Comparison of ENCODE assay signal across 28 cellular contexts in genomic region chr18:37937287-37937686, GRCh38.
"Had no signal": no experiment of that assay in that cellular context is flagged by ENCODE, and none has a peak within 500 bp of the region (broad histone marks: within the 10 kb centered on the region; RNA-seq: fewer than 3 reads in every experiment).

No MANE protein-coding gene starts in this region.

- DNase-seq: islet precursor cell; left colon; left lung; mesendoderm; naive B cell; natural killer cell; nephron progenitor cell; ovary; retina; right cardiac atrium; stimulated activated CD4-positive, alpha-beta T cell treated with anti-CD3 and anti-CD28 coated beads, Interleukin-12 subunit alpha, Interleukin-12 subunit beta, amount 100 ng/mL, for 4 hours; stimulated activated CD4-positive, alpha-beta T cell treated with anti-CD3 and anti-CD28 coated beads, Interleukin-15, amount 100 ng/mL, for 24 hours; stimulated activated CD4-positive, alpha-beta T cell treated with anti-CD3 and anti-CD28 coated beads, Interleukin-2, amount 100 ng/mL, for 24 hours; stimulated activated CD4-positive, alpha-beta T cell treated with anti-CD3 and anti-CD28 coated beads, Interleukin-4, amount 100 ng/mL, for 1 hour; stimulated activated naive B cell treated with anti-CD40 and anti-IgM and Interleukin-4, amounts not matched to agents 10 μg/mL and 1 μg/mL and 100 μg/mL, for 72 hours; stimulated activated naive CD8-positive, alpha-beta T cell treated with anti-CD3 and anti-CD28 coated beads, Interleukin-15, Interleukin-2, amounts not matched to agents 100 U/mL and 50 U/mL, for 24 hours; stomach; tibial artery; trophoblast cell; upper lobe of right lung had no signal

- H3K36me3 Mint-ChIP-seq: naive B cell; natural killer cell; stimulated activated naive B cell treated with anti-CD40 and anti-IgM and Interleukin-4, amounts not matched to agents 10 μg/mL and 1 μg/mL and 100 μg/mL, for 72 hours had no signal

- H3K4me3 Mint-ChIP-seq: mesothelial cell of epicardium; naive B cell; natural killer cell; nephron progenitor cell; stimulated activated naive B cell treated with anti-CD40 and anti-IgM and Interleukin-4, amounts not matched to agents 10 μg/mL and 1 μg/mL and 100 μg/mL, for 72 hours had no signal

- H3K27ac Mint-ChIP-seq: mesothelial cell of epicardium; naive B cell; natural killer cell; nephron progenitor cell; progenitor cell of endocrine pancreas; stimulated activated naive B cell treated with anti-CD40 and anti-IgM and Interleukin-4, amounts not matched to agents 10 μg/mL and 1 μg/mL and 100 μg/mL, for 72 hours had no signal

- H3K4me3 ChIP-seq: hepatocyte, left lung, lung, ovary, skin epidermis, stomach, thoracic aorta, tibial artery, upper lobe of right lung had no signal

- ATAC-seq: left colon; left lung; natural killer cell; right cardiac atrium; sciatic nerve; stimulated activated naive B cell treated with anti-CD40 and anti-IgM and Interleukin-4, amounts not matched to agents 10 μg/mL and 1 μg/mL and 100 μg/mL, for 72 hours; stimulated activated naive CD8-positive, alpha-beta T cell treated with anti-CD3 and anti-CD28 coated beads, Interleukin-15, Interleukin-2, amounts not matched to agents 100 U/mL and 50 U/mL, for 24 hours; upper lobe of right lung had no signal

- H3K36me3 ChIP-seq: left lung, ovary, stomach, thoracic aorta, tibial artery, upper lobe of right lung had no signal

- FAIRE-seq: urothelium cell line had no signal

- H3K27me3 ChIP-seq: hepatocyte, left lung, ovary, stomach, tibial artery, upper lobe of right lung had no signal

- H3K79me2 ChIP-seq: hepatocyte had no signal

- H3K4me1 ChIP-seq: left lung, stomach, tibial artery, upper lobe of right lung had no signal

- H3K27me3 Mint-ChIP-seq: naive B cell; progenitor cell of endocrine pancreas; stimulated activated naive B cell treated with anti-CD40 and anti-IgM and Interleukin-4, amounts not matched to agents 10 μg/mL and 1 μg/mL and 100 μg/mL, for 72 hours had no signal

- H3K27ac ChIP-seq: hepatocyte, left lung, ovary, skin epidermis, stomach, thoracic aorta, tibial artery, upper lobe of right lung had no signal

- H3K4me2 ChIP-seq: hepatocyte had no signal

- H3K9me3 ChIP-seq: ovary, thoracic aorta, tibial artery, upper lobe of right lung had no signal

- H3K4me1 Mint-ChIP-seq: mesothelial cell of epicardium; naive B cell; natural killer cell; nephron progenitor cell; stimulated activated naive B cell treated with anti-CD40 and anti-IgM and Interleukin-4, amounts not matched to agents 10 μg/mL and 1 μg/mL and 100 μg/mL, for 72 hours had no signal

- H2AFZ ChIP-seq: hepatocyte had no signal
